ENCODE assay signal across 8 cellular contexts in the genomic region with DNA sequence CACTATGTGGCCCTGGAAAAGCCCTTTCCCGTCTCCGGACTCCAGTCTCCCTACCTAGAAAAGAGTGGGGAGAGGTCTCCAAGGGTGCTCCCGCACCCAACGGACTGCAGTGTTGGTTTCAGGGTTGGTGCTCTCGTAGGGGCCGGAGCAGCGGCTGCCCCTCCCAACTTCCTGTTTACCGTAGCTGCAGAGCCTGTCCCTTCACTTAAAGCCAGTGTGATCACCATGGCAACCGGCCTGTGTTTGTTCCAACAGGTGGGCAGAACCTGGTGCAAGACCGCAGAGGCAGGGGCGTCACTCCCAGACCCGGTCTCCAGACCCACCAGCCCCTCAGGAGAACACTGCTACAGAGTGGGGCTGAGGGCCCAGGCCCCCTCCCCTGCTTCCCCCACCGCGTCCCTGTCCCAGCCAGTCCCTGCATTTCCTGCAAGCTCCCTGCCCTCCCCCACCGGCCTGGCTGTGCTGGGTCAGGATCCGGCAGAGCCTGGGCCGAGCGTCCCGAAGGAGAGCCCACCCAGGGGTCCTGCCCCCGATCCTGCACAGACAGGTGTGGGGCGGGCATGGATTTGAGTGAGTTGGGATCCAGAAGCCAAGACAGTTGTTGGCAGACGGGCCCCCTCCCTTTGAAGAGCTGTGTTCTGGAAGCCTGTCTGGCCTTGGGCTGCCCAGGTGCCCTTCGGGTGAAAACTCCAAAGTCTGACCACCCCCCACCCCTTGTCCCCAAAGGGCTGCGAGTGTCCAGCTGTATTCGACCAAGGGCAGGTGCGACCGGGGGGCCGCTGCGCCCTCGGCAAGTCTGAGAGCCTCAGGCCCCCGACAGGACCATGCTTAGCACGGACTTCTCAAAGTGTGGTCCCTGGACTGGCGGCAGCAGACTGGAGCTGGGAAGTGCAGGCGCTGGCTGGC.
A peak's percentile ranks its signal among the peaks of the same experiment; 100 is the strongest.
DNase-seq lines count a peak whose midpoint lies in the region; ATAC-seq, FAIRE-seq and TF ChIP-seq lines count a peak whose summit lies in the region.

No MANE protein-coding gene starts in this region.

- H3K4me3 ChIP-seq in SU-DHL-6 (ENCODE audit: insufficient read depth, low read length, poor library complexity, severe bottlenecking) = no peak overlapping the region

- H4K20me1 ChIP-seq in SU-DHL-6 (ENCODE audit: low read depth, low read length) = no peaks in the 10 kb centered on the region

- H3K4me2 ChIP-seq in SU-DHL-6 (ENCODE audit: low read depth, low read length, poor library complexity, severe bottlenecking) = peak overlapping the region; percentile 13

- H3K27me3 ChIP-seq in SU-DHL-6 (ENCODE audit: low read length) = no peaks in the 10 kb centered on the region

- no peaks in the 10 kb centered on the region for H3K9me2 ChIP-seq in SU-DHL-6 (replicated peaks; ENCODE audit: insufficient read depth, low read length)

- no peaks in the 10 kb centered on the region for H3K9me3 ChIP-seq in SU-DHL-6 (ENCODE audit: insufficient read depth, low read length)

- no peak overlapping the region for H3K27ac ChIP-seq in SU-DHL-6 (ENCODE audit: low read depth, low read length)

- H3K36me3 Mint-ChIP-seq in memory B cell = no peaks in the 10 kb centered on the region

- ATAC-seq in memory B cell (ENCODE audit: low read depth) (peak; percentile 72), HG03095 (IDR thresholded peaks at IDR 0.05; ENCODE audit: unreplicated experiment) (no peak)

- H2AFZ ChIP-seq in SU-DHL-6 (ENCODE audit: low read depth, low read length, severe bottlenecking) = no peak overlapping the region

- no peaks in the 10 kb centered on the region for H3K27me3 Mint-ChIP-seq in memory B cell

- H3F3A ChIP-seq in SU-DHL-6 (ENCODE audit: insufficient read depth) = no peaks in the 10 kb centered on the region

- no peaks in the 10 kb centered on the region for H3K36me3 ChIP-seq in SU-DHL-6 (ENCODE audit: low read length)

- H3K27ac Mint-ChIP-seq in memory B cell = peak overlapping the region; percentile 97

- FAIRE-seq in urothelium cell line (lab: Jason Lieb, UNC) = no peak

- no peak overlapping the region for H3K9ac ChIP-seq in SU-DHL-6 (ENCODE audit: low read length)

- no peaks in the 10 kb centered on the region for H3K9me3 Mint-ChIP-seq in memory B cell

- peak; percentile 29 for DNase-seq in activated T-cell treated with anti-CD3 and anti-CD28 coated beads for 1 hour (ENCODE audit: low read depth)
- DNase-seq in activated T-cell treated with anti-CD3 and anti-CD28 coated beads for 4 hours = no peak
- peak; percentile 47 for DNase-seq in HuH-7 (ENCODE audit: low spot score)
- DNase-seq in effector CD4-positive, alpha-beta T cell = peak; percentile 30
- DNase-seq in memory B cell (ENCODE audit: low spot score in 2 of 2) = peak; percentile 83 to 85
- peak; percentile 87 for DNase-seq in urothelium cell line (ENCODE audit: low spot score)

- H3K4me3 Mint-ChIP-seq in memory B cell = peak overlapping the region; percentile 84

- peaks cover 6% of the 10 kb centered on the region for H3K4me1 Mint-ChIP-seq in memory B cell

- no peak for TF ChIP-seq CTCF in SU-DHL-6 (IDR thresholded peaks at IDR 0.05; ENCODE audit: insufficient read depth, low read length, poor library complexity, severe bottlenecking)

- no peaks in the 10 kb centered on the region for H3K79me2 ChIP-seq in SU-DHL-6 (ENCODE audit: insufficient read depth, low read length)
